1 cellular context compared by ENCODE assay signal in the genomic region with DNA sequence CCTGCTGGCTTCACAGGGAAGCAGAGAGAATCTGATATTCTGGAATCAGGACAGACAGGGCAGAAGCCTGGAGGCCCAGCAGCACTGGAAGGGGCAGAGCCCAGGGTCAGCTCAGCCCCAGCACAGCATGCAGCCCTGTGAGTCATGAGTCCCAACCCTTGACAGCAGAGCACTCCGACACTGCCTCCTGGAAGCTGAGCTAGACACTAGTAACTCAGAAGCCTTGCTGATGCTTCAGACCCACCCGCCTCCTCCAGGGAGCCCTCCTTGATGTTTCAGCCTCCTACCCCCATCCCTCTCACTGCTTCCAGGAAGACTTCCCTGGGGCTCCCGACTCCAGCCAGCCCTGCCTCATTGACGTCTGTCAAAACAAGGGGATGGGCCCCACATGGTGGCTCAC.
TF ChIP-seq lines count a peak whose summit lies in the region.

No MANE protein-coding gene starts in this region.

TF ChIP-seq in HCT116, 20 proteins besides CTCF, POLR2A, EP300 and RAD21 (continued from another document):
- TF ChIP-seq FOSL1 (IDR thresholded peaks at IDR 0.05; ENCODE audit: low read depth): no peak
- no peak for TF ChIP-seq TCF7L2 (IDR thresholded peaks at IDR 0.05; ENCODE audit: borderline replicate concordance, extremely low read depth, insufficient read depth, insufficient read length)
- no peak for TF ChIP-seq YY1 (IDR thresholded peaks at IDR 0.05; ENCODE audit: extremely low read depth, insufficient replicate concordance, low read depth, low read length)
- TF ChIP-seq SP1 (IDR thresholded peaks at IDR 0.05; ENCODE audit: low read depth): no peak
- TF ChIP-seq, protein P1, sequence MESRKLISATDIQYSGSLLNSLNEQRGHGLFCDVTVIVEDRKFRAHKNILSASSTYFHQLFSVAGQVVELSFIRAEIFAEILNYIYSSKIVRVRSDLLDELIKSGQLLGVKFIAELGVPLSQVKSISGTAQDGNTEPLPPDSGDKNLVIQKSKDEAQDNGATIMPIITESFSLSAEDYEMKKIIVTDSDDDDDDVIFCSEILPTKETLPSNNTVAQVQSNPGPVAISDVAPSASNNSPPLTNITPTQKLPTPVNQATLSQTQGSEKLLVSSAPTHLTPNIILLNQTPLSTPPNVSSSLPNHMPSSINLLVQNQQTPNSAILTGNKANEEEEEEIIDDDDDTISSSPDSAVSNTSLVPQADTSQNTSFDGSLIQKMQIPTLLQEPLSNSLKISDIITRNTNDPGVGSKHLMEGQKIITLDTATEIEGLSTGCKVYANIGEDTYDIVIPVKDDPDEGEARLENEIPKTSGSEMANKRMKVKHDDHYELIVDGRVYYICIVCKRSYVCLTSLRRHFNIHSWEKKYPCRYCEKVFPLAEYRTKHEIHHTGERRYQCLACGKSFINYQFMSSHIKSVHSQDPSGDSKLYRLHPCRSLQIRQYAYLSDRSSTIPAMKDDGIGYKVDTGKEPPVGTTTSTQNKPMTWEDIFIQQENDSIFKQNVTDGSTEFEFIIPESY (IDR thresholded peaks at IDR 0.05; ENCODE audit: extremely low read depth, insufficient replicate concordance, low read length): no peak
- no peak for TF ChIP-seq SRF (IDR thresholded peaks at IDR 0.05; ENCODE audit: low read depth)
- no peak for TF ChIP-seq ELF1 (IDR thresholded peaks at IDR 0.05; ENCODE audit: borderline replicate concordance, low read depth)
- TF ChIP-seq, protein P2, sequence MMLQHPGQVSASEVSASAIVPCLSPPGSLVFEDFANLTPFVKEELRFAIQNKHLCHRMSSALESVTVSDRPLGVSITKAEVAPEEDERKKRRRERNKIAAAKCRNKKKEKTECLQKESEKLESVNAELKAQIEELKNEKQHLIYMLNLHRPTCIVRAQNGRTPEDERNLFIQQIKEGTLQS (IDR thresholded peaks at IDR 0.05): no peak
- TF ChIP-seq, protein P3, sequence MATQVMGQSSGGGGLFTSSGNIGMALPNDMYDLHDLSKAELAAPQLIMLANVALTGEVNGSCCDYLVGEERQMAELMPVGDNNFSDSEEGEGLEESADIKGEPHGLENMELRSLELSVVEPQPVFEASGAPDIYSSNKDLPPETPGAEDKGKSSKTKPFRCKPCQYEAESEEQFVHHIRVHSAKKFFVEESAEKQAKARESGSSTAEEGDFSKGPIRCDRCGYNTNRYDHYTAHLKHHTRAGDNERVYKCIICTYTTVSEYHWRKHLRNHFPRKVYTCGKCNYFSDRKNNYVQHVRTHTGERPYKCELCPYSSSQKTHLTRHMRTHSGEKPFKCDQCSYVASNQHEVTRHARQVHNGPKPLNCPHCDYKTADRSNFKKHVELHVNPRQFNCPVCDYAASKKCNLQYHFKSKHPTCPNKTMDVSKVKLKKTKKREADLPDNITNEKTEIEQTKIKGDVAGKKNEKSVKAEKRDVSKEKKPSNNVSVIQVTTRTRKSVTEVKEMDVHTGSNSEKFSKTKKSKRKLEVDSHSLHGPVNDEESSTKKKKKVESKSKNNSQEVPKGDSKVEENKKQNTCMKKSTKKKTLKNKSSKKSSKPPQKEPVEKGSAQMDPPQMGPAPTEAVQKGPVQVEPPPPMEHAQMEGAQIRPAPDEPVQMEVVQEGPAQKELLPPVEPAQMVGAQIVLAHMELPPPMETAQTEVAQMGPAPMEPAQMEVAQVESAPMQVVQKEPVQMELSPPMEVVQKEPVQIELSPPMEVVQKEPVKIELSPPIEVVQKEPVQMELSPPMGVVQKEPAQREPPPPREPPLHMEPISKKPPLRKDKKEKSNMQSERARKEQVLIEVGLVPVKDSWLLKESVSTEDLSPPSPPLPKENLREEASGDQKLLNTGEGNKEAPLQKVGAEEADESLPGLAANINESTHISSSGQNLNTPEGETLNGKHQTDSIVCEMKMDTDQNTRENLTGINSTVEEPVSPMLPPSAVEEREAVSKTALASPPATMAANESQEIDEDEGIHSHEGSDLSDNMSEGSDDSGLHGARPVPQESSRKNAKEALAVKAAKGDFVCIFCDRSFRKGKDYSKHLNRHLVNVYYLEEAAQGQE (IDR thresholded peaks at IDR 0.05; ENCODE audit: low read depth): no peak
- TF ChIP-seq EGR1 (IDR thresholded peaks at IDR 0.05; ENCODE audit: low read depth): no peak
